In genomic region chr22:36977401-36977861, GRCh38 we compare ENCODE assay signal across 7 cellular contexts. TPM values are rescaled to one million over a fixed set of nuclear protein-coding genes. Genes with fewer than 3 reads are reported as not detected.
DNase-seq lines count a peak whose midpoint lies in the region; ATAC-seq and TF ChIP-seq lines count a peak whose summit lies in the region.

No MANE protein-coding gene starts in this region.

- no peaks in the 10 kb centered on the region for H3K36me3 Mint-ChIP-seq in mesothelial cell of epicardium

- peak overlapping the region; percentile 69 for H3K4me3 Mint-ChIP-seq in mesothelial cell of epicardium

- peak overlapping the region; percentile 54 for H3K4me3 ChIP-seq in choroid plexus epithelial cell (ENCODE audit: low read depth, low read length)

- DNase-seq in GM13976 (ENCODE audit: low spot score): peak; percentile 81
- DNase-seq in KG1 (lab: John Stamatoyannopoulos, UW): peak; percentile 70
- DNase-seq in activated CD4-positive, alpha-beta T cell treated with anti-CD3 and anti-CD28 coated beads for 24 hours (ENCODE audit: low read depth in 2 of 2): peak; percentile 64 to 75
- DNase-seq in choroid plexus epithelial cell (ENCODE audit: low read depth): peak; percentile 57
- DNase-seq in mesothelial cell of epicardium (ENCODE audit: low spot score in 2 of 2, unreplicated experiment in 2 of 2): peak in 1 of 2 experiments; percentile 55
- peak; percentile 66 to 67 for DNase-seq in stimulated activated CD8-positive, alpha-beta memory T cell treated with anti-CD3 and anti-CD28 coated beads, Interleukin-15, amount 100 ng/mL, for 4 hours (ENCODE audit: low read depth in 2 of 2)

- H3K27ac Mint-ChIP-seq in mesothelial cell of epicardium: peak overlapping the region; percentile 64

- peaks cover 17% of the 10 kb centered on the region for H3K27me3 Mint-ChIP-seq in mesothelial cell of epicardium (ENCODE audit: low read depth)

- no peak for ATAC-seq in HG02970 (IDR thresholded peaks at IDR 0.05; ENCODE audit: low FRiP score, unreplicated experiment)

- H3K9me3 Mint-ChIP-seq in mesothelial cell of epicardium: no peaks in the 10 kb centered on the region

- H3K4me1 Mint-ChIP-seq in mesothelial cell of epicardium: peaks cover 14% of the 10 kb centered on the region

- in situ Hi-C loops in GM13976 (cut with MboI; ENCODE audit: low sequenced_read_pairs, unreplicated experiment): loop anchor here (10.0 kb wide), 1 partner anchor 193 kb away; no protein-coding TSS in a partner anchor

- TF ChIP-seq CTCF in GM13976 (IDR thresholded peaks at IDR 0.05; ENCODE audit: borderline replicate concordance, control extremely low read depth, extremely low read depth, insufficient read depth, missing control alignments) (peak; percentile 50), choroid plexus epithelial cell (conservative IDR thresholded peaks at IDR 0.05; ENCODE audit: low read depth, low read length) (peak; percentile 63), mesothelial cell of epicardium (IDR thresholded peaks at IDR 0.05; ENCODE audit: unreplicated experiment) (no peak)

RNA-seq across cellular contexts. Expression of gene TST, which starts 41.8 kb away (rescaled TPM):
- total RNA-seq in mesothelial cell of epicardium: 21.3 to 22.6 TPM (median 21.4 TPM) in 3 replicates

RNA-seq across cellular contexts. Expression of gene MPST, which starts 42.1 kb away (rescaled TPM):
- total RNA-seq in mesothelial cell of epicardium: 55.8 to 61.5 TPM (median 60.8 TPM) in 3 replicates
